1 cellular context compared by ENCODE assay signal in genomic region chr13:113509989-113510388, GRCh38.
TF ChIP-seq lines count a peak whose summit lies in the region.

No MANE protein-coding gene starts in this region.

TF ChIP-seq in IMR-90, 13 proteins besides CTCF, POLR2A, EP300 and RAD21:
- no peak for TF ChIP-seq BHLHE40 (IDR thresholded peaks at IDR 0.05; ENCODE audit: low read depth, low read length)
- TF ChIP-seq RFX5 (IDR thresholded peaks at IDR 0.05; ENCODE audit: low read depth, low read length): no peak
- no peak for TF ChIP-seq SMC3 (IDR thresholded peaks at IDR 0.05; ENCODE audit: low read depth, low read length)
- TF ChIP-seq ELK1 (IDR thresholded peaks at IDR 0.05; ENCODE audit: borderline replicate concordance, low read depth, low read length): no peak
- no peak for TF ChIP-seq USF2 (IDR thresholded peaks at IDR 0.05; ENCODE audit: low read depth, low read length)
- TF ChIP-seq CHD1 (IDR thresholded peaks at IDR 0.05; ENCODE audit: low read depth, low read length): no peak
- no peak for TF ChIP-seq NFE2L2 (IDR thresholded peaks at IDR 0.05; ENCODE audit: low read depth, low read length)
- TF ChIP-seq CEBPB (IDR thresholded peaks at IDR 0.05; ENCODE audit: low read depth, low read length): no peak
- no peak for TF ChIP-seq RCOR1 (IDR thresholded peaks at IDR 0.05; ENCODE audit: insufficient replicate concordance, low read length)
- no peak for TF ChIP-seq MAZ (IDR thresholded peaks at IDR 0.05; ENCODE audit: borderline replicate concordance, low read depth, low read length)
- no peak for TF ChIP-seq MAFK (IDR thresholded peaks at IDR 0.05; ENCODE audit: low read depth, low read length)
- TF ChIP-seq FOS (IDR thresholded peaks at IDR 0.05; ENCODE audit: low read depth, low read length): no peak
- no peak for TF ChIP-seq MXI1 (IDR thresholded peaks at IDR 0.05; ENCODE audit: borderline replicate concordance, low read depth, low read length)
TF ChIP-seq in IMR-90: peak in this region for 0.
